In the genomic region with DNA sequence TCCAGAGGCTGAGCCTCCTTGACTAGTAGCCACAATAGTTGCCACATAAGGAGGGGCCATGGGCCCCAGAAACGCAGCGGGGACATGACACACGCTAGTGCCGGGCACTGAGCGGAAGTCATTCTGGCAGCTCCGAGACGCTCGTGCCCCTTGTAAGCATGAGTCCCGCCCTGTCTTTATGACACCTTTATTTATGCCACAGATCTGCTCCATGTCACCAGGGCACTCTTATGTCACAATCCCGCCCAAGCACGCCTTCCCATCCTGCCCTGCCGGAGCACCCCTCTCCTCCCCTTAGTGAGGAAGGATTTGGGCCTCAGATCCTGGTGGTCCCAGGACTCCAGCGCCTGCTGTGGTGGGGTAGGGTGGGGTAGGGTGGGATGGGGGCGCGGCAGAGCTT, we compare ENCODE assay signal across 7 cellular contexts. TPM values are rescaled to one million over a fixed set of nuclear protein-coding genes. Genes with fewer than 3 reads are reported as not detected.
DNase-seq lines count a peak whose midpoint lies in the region; ATAC-seq, FAIRE-seq and TF ChIP-seq lines count a peak whose summit lies in the region.
"Not testable (repeated sequence)": the region's sequence is repeated elsewhere in the genome, so short reads cannot be mapped to it uniquely, and the experiment has no call there.

No MANE protein-coding gene starts in this region.

- H3K36me3 ChIP-seq in Karpas-422 (ENCODE audit: insufficient read depth, low read length); small intestine (ENCODE audit: control insufficient read depth in 2 of 2, insufficient read depth in 2 of 2, low read length in 2 of 2): not testable (repeated sequence)

- H3K4me3 Mint-ChIP-seq in nephron progenitor cell, result not testable (repeated sequence)

- not testable (repeated sequence) for H3K27me3 ChIP-seq in Karpas-422 (ENCODE audit: low read length); small intestine (ENCODE audit: control insufficient read depth in 2 of 2, insufficient read depth in 2 of 2, low read length in 2 of 2)

- not testable (repeated sequence) for TF ChIP-seq CTCF in nephron progenitor cell (IDR thresholded peaks at IDR 0.05)

- H3K9me2 ChIP-seq in Karpas-422 (replicated peaks; ENCODE audit: insufficient read depth, low read length), result not testable (repeated sequence)

- not testable (repeated sequence) for H2AFZ ChIP-seq in Karpas-422 (ENCODE audit: low read length)

- not testable (repeated sequence) for H3K9ac ChIP-seq in Karpas-422 (ENCODE audit: low read length)

- H4K20me1 ChIP-seq in Karpas-422 (ENCODE audit: insufficient read depth, low read depth, low read length), result not testable (repeated sequence)

- not testable (repeated sequence) for FAIRE-seq in small intestine (lab: Jason Lieb, UNC)

- H3K27ac Mint-ChIP-seq in nephron progenitor cell, result peak overlapping the region; percentile 92

- ATAC-seq in left cardiac atrium, result not testable (repeated sequence)
- peak; percentile 85 for ATAC-seq in left colon

- DNase-seq in ELF-1 (ENCODE audit: low read depth, low spot score) (peak; percentile 4), Karpas-422 (peak; percentile 31), cerebellum (ENCODE audit: low spot score) (peak; percentile 0), left cardiac atrium (peak; percentile 20), left colon (peak; percentile 78 to 80), small intestine (peak; percentile 78)
- DNase-seq in nephron progenitor cell, result not testable (repeated sequence)

- not testable (repeated sequence) for H3K9me3 ChIP-seq in Karpas-422 (ENCODE audit: low read length); small intestine (ENCODE audit: control insufficient read depth, low read depth)

- not testable (repeated sequence) for H3K4me2 ChIP-seq in Karpas-422 (ENCODE audit: low read depth, low read length, poor library complexity, severe bottlenecking)

- H3K4me3 ChIP-seq in Karpas-422 (ENCODE audit: low read length), result not testable (repeated sequence)
- peak overlapping the region in 1 of 2 donors; percentile 5 for H3K4me3 ChIP-seq in small intestine (ENCODE audit: low read depth in 1 of 2, low read length in 2 of 2)

- H3K36me3 Mint-ChIP-seq in nephron progenitor cell (ENCODE audit: low read depth), result not testable (repeated sequence)

- H3K27me3 Mint-ChIP-seq in nephron progenitor cell (ENCODE audit: low read depth, poor library complexity), result not testable (repeated sequence)

- H3K4me1 Mint-ChIP-seq in nephron progenitor cell, result not testable (repeated sequence)

- intact Hi-C loops in left cardiac atrium (cut with DNase I); left colon (cut with DNase I, micrococcal nuclease): not testable (repeated sequence)

- not testable (repeated sequence) for H3K27ac ChIP-seq in Karpas-422 (ENCODE audit: low read length); small intestine (ENCODE audit: low read depth in 1 of 2, low read length in 1 of 2)

- H3K4me1 ChIP-seq in Karpas-422 (ENCODE audit: low read length); small intestine (ENCODE audit: control insufficient read depth in 2 of 2, insufficient read depth in 1 of 2, low read depth in 1 of 2, low read length in 1 of 2): not testable (repeated sequence)

- not testable (repeated sequence) for H3K9me3 Mint-ChIP-seq in nephron progenitor cell

- not testable (repeated sequence) for H3K79me2 ChIP-seq in Karpas-422 (ENCODE audit: low read length)

- WGBS in small intestine, 3 donors, result 42 to 79% (median 56%) methylated on average over 13 to 15 of the region's 15 CpGs

RNA-seq across cellular contexts. Expression of a gene that starts 22.1 kb away (rescaled TPM):
- total RNA-seq in Karpas-422 (2014; rRNA removed; shearing (Covaris generic); ENCODE audit: low replicate concordance), result 7.0 and 10.1 TPM in 2 replicates
- 33.6 TPM for total RNA-seq in cerebellum
- 1 to 10 TPM; 3.7 to 9.6 TPM for total RNA-seq in left cardiac atrium
- 10 to 100 TPM; 12.7 to 15.5 TPM for total RNA-seq in left colon
- 1 to 10 TPM in 2 of 3 donors, under 1 TPM in 1; 0.27 to 2.5 (median 1.5) TPM for polyA plus RNA-seq in small intestine
